In the genomic region with DNA sequence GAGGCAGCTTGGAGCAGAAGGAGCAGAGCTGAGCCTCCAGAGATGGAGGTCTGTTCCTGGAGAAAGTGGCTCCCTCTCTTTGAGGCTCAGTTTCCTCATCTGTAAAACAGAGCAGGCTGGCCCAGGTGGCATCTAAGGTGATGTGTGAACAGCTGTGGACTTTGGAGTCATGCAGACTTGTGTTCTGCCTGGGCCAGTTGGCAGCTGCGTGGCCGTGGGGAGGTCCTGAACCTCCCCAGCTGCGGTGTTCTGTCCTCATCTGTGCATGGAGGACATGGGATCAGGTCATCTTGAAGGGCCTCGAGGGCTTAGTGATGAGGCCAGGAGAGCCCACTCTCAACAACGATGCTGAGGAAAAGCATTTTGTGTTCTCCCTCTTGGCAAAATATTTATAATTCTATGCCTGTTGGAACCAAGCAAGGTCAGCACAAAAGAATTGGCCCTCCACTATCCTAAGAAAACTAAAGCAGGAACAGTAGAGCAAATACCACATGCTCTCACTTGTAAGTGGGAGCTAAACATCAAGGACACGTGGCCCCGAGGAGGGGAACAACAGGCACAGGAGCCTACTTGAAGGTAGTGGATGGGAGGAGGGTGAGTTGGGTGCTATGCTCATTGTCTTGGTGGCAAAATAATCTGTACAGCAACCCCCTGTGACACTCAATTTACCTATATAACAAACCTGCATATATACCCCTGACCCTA, we compare ENCODE assay signal across 18 cellular contexts.
A peak's percentile ranks its signal among the peaks of the same experiment; 100 is the strongest.
DNase-seq lines count a peak whose midpoint lies in the region; ATAC-seq and TF ChIP-seq lines count a peak whose summit lies in the region.
"Had no signal": no experiment of that assay in that cellular context is flagged by ENCODE, and none has a peak within 500 bp of the region (broad histone marks: within the 10 kb centered on the region; RNA-seq: fewer than 3 reads in every experiment).

No MANE protein-coding gene starts in this region.

- peak; percentile 84 for ATAC-seq in body of pancreas
- ATAC-seq in left ventricle myocardium superior: peak; percentile 72
- ATAC-seq: PC-3 had no signal

- no peaks in the 10 kb centered on the region for H3K79me2 ChIP-seq in GM23248 (ENCODE audit: insufficient read depth)

- no peaks in the 10 kb centered on the region for H3K9me3 Mint-ChIP-seq in Caco-2 (ENCODE audit: unreplicated experiment)
- H3K9me3 Mint-ChIP-seq: HFFc6 had no signal

- H3K4me1 Mint-ChIP-seq in Caco-2 (ENCODE audit: low read depth, unreplicated experiment): no peaks in the 10 kb centered on the region

- H3K27ac Mint-ChIP-seq in Caco-2 (ENCODE audit: unreplicated experiment): no peak overlapping the region
- H3K27ac Mint-ChIP-seq: HFFc6 had no signal

- H3K9me2 ChIP-seq in GM23248 (ENCODE audit: insufficient read depth): no peaks in the 10 kb centered on the region

- TF ChIP-seq CTCF in body of pancreas (IDR thresholded peaks at IDR 0.05) (no peak), ovary (IDR thresholded peaks at IDR 0.05) (no peak), tibial artery (IDR thresholded peaks at IDR 0.05) (no peak), Caco-2 (IDR thresholded peaks at IDR 0.05; ENCODE audit: insufficient read depth in 1 of 2, low read depth in 1 of 2, low read length in 1 of 2, severe bottlenecking in 1 of 2, unreplicated experiment in 1 of 2) (no peak)

- H3K36me3 Mint-ChIP-seq in Caco-2 (ENCODE audit: insufficient read depth, unreplicated experiment): no peaks in the 10 kb centered on the region

- intact Hi-C loops in body of pancreas (cut with DNase I) (no loop called here), left ventricle myocardium superior (cut with micrococcal nuclease) (loop anchor here (10.0 kb wide), 1 partner anchor 64 kb away; a partner anchor contains a TSS), ovary (cut with DNase I) (loop anchor here in 1 of 4 donors (5.0 kb wide), 1 partner anchor 47 kb away; no protein-coding TSS in a partner anchor), tibial artery (cut with DNase I; ENCODE audit: low total_unique reads) (no loop called here), Caco-2 (cut with micrococcal nuclease; ENCODE audit: unreplicated experiment) (no loop called here)

- peaks cover 30% of the 10 kb centered on the region for H3K27me3 Mint-ChIP-seq in Caco-2 (ENCODE audit: insufficient read depth, unreplicated experiment)

- DNase-seq in body of pancreas (peak; percentile 56 to 78 (median 64)), left ventricle myocardium superior (peak; percentile 53), ovary (peak in 4 of 5 donors; percentile 45 to 74 (median 54)), tibial artery (no peak), GM23248 (no peak), Caco-2 (no peak), NCI-H146 treated with DMSO at 0.1 percent for 48 hours (lab: John Stamatoyannopoulos, UW; ENCODE audit: unreplicated experiment) (no peak)
- DNase-seq: AML-193, DMS79, GOT3, HFFc6, NCI-H1092, NCI-H1694, NCI-H2107, NCI-H345, NCI-H526 treated with DMSO at 0.1 percent for 48 hours, PC-3 had no signal

- H3K4me2 ChIP-seq in GM23248 (ENCODE audit: unreplicated experiment): no peak overlapping the region
- H3K4me2 ChIP-seq: KMS-11 had no signal

- H3F3A ChIP-seq in GM23248 (ENCODE audit: insufficient read depth): peaks cover 17% of the 10 kb centered on the region; the same call in 1 of the 2 replicates

- H3K4me1 ChIP-seq in body of pancreas (peaks cover 21% of the 10 kb centered on the region), ovary (ENCODE audit: insufficient read depth) (peaks cover 30% of the 10 kb centered on the region), tibial artery (peaks cover 4 to 68% (median 50%) of the 10 kb centered on the region in 4 donors), GM23248 (ENCODE audit: insufficient read depth) (peaks cover 30% of the 10 kb centered on the region), Caco-2 (no peaks in the 10 kb centered on the region)

- 33 to 35% methylated on average over 6 to 7 of the region's 7 CpGs for WGBS in body of pancreas, 2 donors
- WGBS in ovary, 3 donors: 9 to 26% (median 15%) methylated on average over 7 of the region's 7 CpGs
- 42 to 51% methylated on average over 7 of the region's 7 CpGs for WGBS in GM23248 (ENCODE audit: low coverage in 1 of 2, low lambda C conversion rate in 2 of 2, missing lambda C conversion rate in 2 of 2), 2 experiments

- peak overlapping the region in 3 of 4 donors; percentile 2 to 46 (median 42) for H3K27ac ChIP-seq in body of pancreas
- H3K27ac ChIP-seq in ovary: peak overlapping the region; percentile 41 to 60
- H3K27ac ChIP-seq in tibial artery: peak overlapping the region; percentile 61 to 69
- H3K27ac ChIP-seq in GM23248: no peak overlapping the region
- H3K27ac ChIP-seq: KMS-11 had no signal

- no peaks in the 10 kb centered on the region for H3K36me3 ChIP-seq in body of pancreas (replicated peaks in 1 of 2; ENCODE audit: insufficient read depth in 1 of 2, low read depth in 2 of 2)
- H3K36me3 ChIP-seq in ovary: no peaks in the 10 kb centered on the region
- no peaks in the 10 kb centered on the region for H3K36me3 ChIP-seq in tibial artery
- no peaks in the 10 kb centered on the region for H3K36me3 ChIP-seq in GM23248 (ENCODE audit: low read depth)
- H3K36me3 ChIP-seq in Caco-2 (ENCODE audit: control insufficient read depth, insufficient read depth, low read length): no peaks in the 10 kb centered on the region

- CTCF ChIA-PET in Caco-2 (lab: Charles Lee): no interaction called here

- H3K4me3 ChIP-seq in body of pancreas: no peak overlapping the region
- no peak overlapping the region for H3K4me3 ChIP-seq in ovary
- no peak overlapping the region for H3K4me3 ChIP-seq in tibial artery
- no peak overlapping the region for H3K4me3 ChIP-seq in GM23248
- no peak overlapping the region for H3K4me3 ChIP-seq in Caco-2 (ENCODE audit: low read depth, low read length)

- H3K9me3 ChIP-seq in body of pancreas (no peaks in the 10 kb centered on the region), ovary (no peaks in the 10 kb centered on the region), tibial artery (no peaks in the 10 kb centered on the region), GM23248 (ENCODE audit: low read depth) (no peaks in the 10 kb centered on the region), Caco-2 (no peaks in the 10 kb centered on the region)

- no peaks in the 10 kb centered on the region for H3K27me3 ChIP-seq in body of pancreas
- H3K27me3 ChIP-seq in ovary: no peaks in the 10 kb centered on the region
- no peaks in the 10 kb centered on the region for H3K27me3 ChIP-seq in tibial artery
- no peaks in the 10 kb centered on the region for H3K27me3 ChIP-seq in GM23248 (replicated peaks; ENCODE audit: insufficient read depth)
- H3K27me3 ChIP-seq in Caco-2 (replicated peaks; ENCODE audit: control insufficient read depth, insufficient read depth, low read length): no peaks in the 10 kb centered on the region; the same call in 1 of the 2 replicates

- H3K4me3 Mint-ChIP-seq in Caco-2 (ENCODE audit: unreplicated experiment): no peak overlapping the region
- H3K4me3 Mint-ChIP-seq: HFFc6 had no signal

- no peak overlapping the region for H3K9ac ChIP-seq in GM23248
- H3K9ac ChIP-seq: KMS-11 had no signal

- H4K20me1 ChIP-seq in GM23248 (ENCODE audit: insufficient read depth): no peaks in the 10 kb centered on the region

- BruUV-seq in Caco-2 (replicated peaks; lab: Mats Ljungman, UMichigan): no TSS peak

- in situ Hi-C loops in GM23248 (cut with MboI): no loop called here

- POLR2A ChIA-PET in Caco-2 (lab: Charles Lee): no interaction called here

- H2AFZ ChIP-seq in GM23248: no peak overlapping the region

- no peak for TF ChIP-seq EP300 in ovary (IDR thresholded peaks at IDR 0.05)

- TF ChIP-seq POLR2A in body of pancreas (IDR thresholded peaks at IDR 0.05) (no peak), ovary (IDR thresholded peaks at IDR 0.05) (no peak)

Comparison
In these comparisons a context has a peak if more than half of its experiments do, and no peak if none do; other contexts are left out.
1. DNase-seq: peak in body of pancreas (4 of 4), left ventricle myocardium superior (single experiment) and ovary (4 of 5); none in tibial artery (0 of 2), GM23248 (single experiment), Caco-2 (0 of 2) and NCI-H146 treated with DMSO at 0.1 percent for 48 hours (single experiment).